31 cellular contexts compared by ENCODE assay signal in the genomic region with DNA sequence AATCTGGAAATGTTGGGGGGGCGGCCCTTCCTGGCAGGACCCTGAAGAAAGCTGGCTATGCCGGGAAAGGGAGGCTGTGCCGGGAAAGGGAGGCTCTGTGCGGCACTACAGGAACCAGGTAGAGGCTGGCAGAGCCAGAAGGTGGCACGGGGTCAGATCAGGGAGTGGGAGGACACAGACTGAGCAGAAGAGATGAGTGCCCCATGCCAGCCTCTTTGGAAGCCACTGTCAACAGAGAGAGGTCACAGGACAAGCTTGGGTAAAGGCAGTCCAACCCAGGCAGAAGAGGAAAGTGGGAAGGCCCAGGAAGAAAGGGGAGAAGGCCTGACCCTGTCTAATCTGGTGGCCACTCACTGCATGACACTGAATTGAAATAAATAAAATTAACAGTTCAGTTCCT. TPM values are rescaled to one million over a fixed set of nuclear protein-coding genes. Genes with fewer than 3 reads are reported as not detected.
DNase-seq lines count a peak whose midpoint lies in the region; ATAC-seq and TF ChIP-seq lines count a peak whose summit lies in the region.
"Had no signal": no experiment of that assay in that cellular context is flagged by ENCODE, and none has a peak within 500 bp of the region (broad histone marks: within the 10 kb centered on the region; RNA-seq: fewer than 3 reads in every experiment).

No MANE protein-coding gene starts in this region.

- H3K4me3 ChIP-seq in RWPE2 (ENCODE audit: severe bottlenecking): no peak overlapping the region
- H3K4me3 ChIP-seq: ascending aorta, cardiac muscle cell, colonic mucosa, GM12878, left lung, uterus had no signal

- CTCF ChIA-PET in activated CD8-positive, alpha-beta T cell treated with anti-CD3 and anti-CD28 coated beads for 36 hours (lab: Charles Lee): interaction anchor here (1.2 to 2.7 kb wide), 2 partner anchors 11 to 15 kb away, joined by 3 to 16 read pairs; no protein-coding TSS in a partner anchor
- CTCF ChIA-PET in CD4-positive, alpha-beta T cell (lab: Charles Lee): interaction anchor here (4.4 kb wide), 1 partner anchor 11 kb away, joined by 19 read pairs; no protein-coding TSS in a partner anchor

- H3K36me3 ChIP-seq in RWPE2 (ENCODE audit: low read depth): peaks cover 35% of the 10 kb centered on the region
- H3K36me3 ChIP-seq: cardiac muscle cell, uterus had no signal

- no peaks in the 10 kb centered on the region for H3K27me3 Mint-ChIP-seq in activated naive CD8-positive, alpha-beta T cell
- H3K27me3 Mint-ChIP-seq in activated naive CD8-positive, alpha-beta T cell treated with anti-CD3 and anti-CD28 coated beads for 36 hours: no peaks in the 10 kb centered on the region
- H3K27me3 Mint-ChIP-seq in stimulated activated naive B cell treated with anti-CD40 and anti-IgM and Interleukin-4, amounts not matched to agents 10 μg/mL and 1 μg/mL and 100 μg/mL, for 72 hours: no peaks in the 10 kb centered on the region
- H3K27me3 Mint-ChIP-seq in activated CD8-positive, alpha-beta T cell treated with anti-CD3 and anti-CD28 coated beads for 36 hours: no peaks in the 10 kb centered on the region
- no peaks in the 10 kb centered on the region for H3K27me3 Mint-ChIP-seq in CD4-positive, alpha-beta T cell
- H3K27me3 Mint-ChIP-seq: naive thymus-derived CD4-positive, alpha-beta T cell had no signal

- H3K4me1 ChIP-seq in RWPE2 (ENCODE audit: insufficient read depth, poor library complexity, severe bottlenecking): peaks cover 31% of the 10 kb centered on the region
- H3K4me1 ChIP-seq: uterus had no signal

- no peak for ATAC-seq in RWPE2 (ENCODE audit: low read depth)
- peak; percentile 82 for ATAC-seq in left lobe of liver
- no peak for ATAC-seq in stimulated activated naive B cell treated with anti-CD40 and anti-IgM and Interleukin-4, amounts not matched to agents 10 μg/mL and 1 μg/mL and 100 μg/mL, for 72 hours (replicated peaks)
- no peak for ATAC-seq in activated CD8-positive, alpha-beta T cell treated with anti-CD3 and anti-CD28 coated beads for 36 hours
- no peak for ATAC-seq in CD4-positive, alpha-beta T cell (ENCODE audit: poor library complexity)
- ATAC-seq: CD8-positive, alpha-beta T cell; GM12878; left lung; naive thymus-derived CD4-positive, alpha-beta T cell had no signal

- POLR2A ChIA-PET in activated CD8-positive, alpha-beta T cell treated with anti-CD3 and anti-CD28 coated beads for 36 hours (lab: Charles Lee): interaction anchor here (1.1 to 3.8 kb wide), 2 partner anchors 12 to 35 kb away, joined by 4 to 14 read pairs; a partner anchor contains a TSS
- POLR2A ChIA-PET in CD4-positive, alpha-beta T cell (lab: Charles Lee): interaction anchor here (1.2 kb wide), 1 partner anchor 77 kb away, joined by 3 read pairs; a partner anchor contains a TSS

- peak overlapping the region; percentile 92 for H3K27ac ChIP-seq in RWPE2 (ENCODE audit: poor library complexity, severe bottlenecking)
- no peak overlapping the region for H3K27ac ChIP-seq in CD4-positive, alpha-beta T cell (ENCODE audit: low read depth, low read length)
- H3K27ac ChIP-seq: ascending aorta, cardiac muscle cell, uterus had no signal

- no peak overlapping the region for H3K4me3 Mint-ChIP-seq in activated naive CD8-positive, alpha-beta T cell
- H3K4me3 Mint-ChIP-seq in activated naive CD8-positive, alpha-beta T cell treated with anti-CD3 and anti-CD28 coated beads for 36 hours: no peak overlapping the region
- H3K4me3 Mint-ChIP-seq in stimulated activated naive B cell treated with anti-CD40 and anti-IgM and Interleukin-4, amounts not matched to agents 10 μg/mL and 1 μg/mL and 100 μg/mL, for 72 hours: no peak overlapping the region
- H3K4me3 Mint-ChIP-seq in activated CD8-positive, alpha-beta T cell treated with anti-CD3 and anti-CD28 coated beads for 36 hours: no peak overlapping the region
- no peak overlapping the region for H3K4me3 Mint-ChIP-seq in CD4-positive, alpha-beta T cell
- H3K4me3 Mint-ChIP-seq: CD8-positive, alpha-beta T cell; mesothelial cell of epicardium; T-helper 2 cell treated with Interferon-gamma antibody and Interleukin-4, amounts not matched to agents 5 μg/mL and 100 μg/mL, for 36 hours had no signal

- no peaks in the 10 kb centered on the region for H3K9me3 ChIP-seq in RWPE2 (ENCODE audit: severe bottlenecking)
- H3K9me3 ChIP-seq in CD4-positive, alpha-beta T cell (ENCODE audit: control insufficient read depth, low read length): no peaks in the 10 kb centered on the region
- H3K9me3 ChIP-seq: ascending aorta, colonic mucosa, left lung, uterus had no signal

- no peak for TF ChIP-seq CTCF in RWPE2 (IDR thresholded peaks at IDR 0.05; ENCODE audit: poor library complexity, severe bottlenecking)
- TF ChIP-seq CTCF in activated CD8-positive, alpha-beta T cell treated with anti-CD3 and anti-CD28 coated beads for 36 hours (IDR thresholded peaks at IDR 0.05): no peak
- no peak for TF ChIP-seq CTCF in CD4-positive, alpha-beta T cell (IDR thresholded peaks at IDR 0.05)

- H3K27me3 ChIP-seq in RWPE2 (ENCODE audit: insufficient read depth, poor library complexity, severe bottlenecking): no peaks in the 10 kb centered on the region
- no peaks in the 10 kb centered on the region for H3K27me3 ChIP-seq in CD4-positive, alpha-beta T cell (ENCODE audit: control insufficient read depth, insufficient read depth, low read length)
- H3K27me3 ChIP-seq: ascending aorta, cardiac muscle cell, colonic mucosa, left lung, uterus had no signal

- intact Hi-C loops in activated CD8-positive, alpha-beta T cell treated with anti-CD3 and anti-CD28 coated beads for 36 hours (cut with micrococcal nuclease): no loop called here
- intact Hi-C loops in CD4-positive, alpha-beta T cell (cut with DNase I, micrococcal nuclease): no loop called here

- peaks cover 20% of the 10 kb centered on the region for H3K4me1 Mint-ChIP-seq in activated naive CD8-positive, alpha-beta T cell (ENCODE audit: low read depth)
- peaks cover 28% of the 10 kb centered on the region for H3K4me1 Mint-ChIP-seq in activated naive CD8-positive, alpha-beta T cell treated with anti-CD3 and anti-CD28 coated beads for 36 hours
- peaks cover 43 to 56% of the 10 kb centered on the region in 2 donors for H3K4me1 Mint-ChIP-seq in stimulated activated naive B cell treated with anti-CD40 and anti-IgM and Interleukin-4, amounts not matched to agents 10 μg/mL and 1 μg/mL and 100 μg/mL, for 72 hours
- peaks cover 33% of the 10 kb centered on the region for H3K4me1 Mint-ChIP-seq in activated CD8-positive, alpha-beta T cell treated with anti-CD3 and anti-CD28 coated beads for 36 hours (ENCODE audit: low read depth)
- H3K4me1 Mint-ChIP-seq in CD4-positive, alpha-beta T cell (ENCODE audit: low read depth): peaks cover 20% of the 10 kb centered on the region

- DNase-seq in activated naive CD8-positive, alpha-beta T cell treated with anti-CD3 and anti-CD28 coated beads for 36 hours: no peak
- no peak for DNase-seq in RWPE2 (ENCODE audit: low spot score)
- DNase-seq in left lobe of liver (ENCODE audit: low spot score): peak; percentile 90
- DNase-seq in stimulated activated naive B cell treated with anti-CD40 and anti-IgM and Interleukin-4, amounts not matched to agents 10 μg/mL and 1 μg/mL and 100 μg/mL, for 72 hours: no peak
- DNase-seq in activated CD8-positive, alpha-beta T cell treated with anti-CD3 and anti-CD28 coated beads for 36 hours: no peak
- no peak for DNase-seq in GDM1 (lab: John Stamatoyannopoulos, UW)
- no peak for DNase-seq in CD4-positive, alpha-beta T cell
- DNase-seq: activated CD4-positive, alpha-beta T cell treated with anti-CD3 and anti-CD28 coated beads for 4 hours; activated gamma-delta T cell; activated T-cell treated with anti-CD3 and anti-CD28 coated beads, Interleukin-2, amount 50 U/mL, for 1 hour; CD8-positive, alpha-beta T cell; colonic mucosa; effector CD8-positive, alpha-beta T cell; erythroblast; left lung; naive thymus-derived CD4-positive, alpha-beta T cell; NCI-H1092 treated with DMSO at 0.1 percent for 48 hours; NCI-H1694 treated with DMSO at 0.1 percent for 48 hours; NCI-H2171 treated with DMSO at 0.1 percent for 48 hours; NCI-H510A; SHP77; stimulated activated naive CD4-positive, alpha-beta T cell; uterus had no signal

- peak overlapping the region; percentile 72 for H3K27ac Mint-ChIP-seq in activated naive CD8-positive, alpha-beta T cell
- H3K27ac Mint-ChIP-seq in activated naive CD8-positive, alpha-beta T cell treated with anti-CD3 and anti-CD28 coated beads for 36 hours: no peak overlapping the region
- H3K27ac Mint-ChIP-seq in stimulated activated naive B cell treated with anti-CD40 and anti-IgM and Interleukin-4, amounts not matched to agents 10 μg/mL and 1 μg/mL and 100 μg/mL, for 72 hours: peak overlapping the region; percentile 75
- H3K27ac Mint-ChIP-seq in activated CD8-positive, alpha-beta T cell treated with anti-CD3 and anti-CD28 coated beads for 36 hours: no peak overlapping the region
- H3K27ac Mint-ChIP-seq in CD4-positive, alpha-beta T cell: no peak overlapping the region
- H3K27ac Mint-ChIP-seq: mesothelial cell of epicardium had no signal

- H3K36me3 Mint-ChIP-seq in activated naive CD8-positive, alpha-beta T cell: peaks cover 3% of the 10 kb centered on the region
- H3K36me3 Mint-ChIP-seq in activated naive CD8-positive, alpha-beta T cell treated with anti-CD3 and anti-CD28 coated beads for 36 hours: peaks cover 3% of the 10 kb centered on the region
- peaks cover 42 to 49% of the 10 kb centered on the region in 2 donors for H3K36me3 Mint-ChIP-seq in stimulated activated naive B cell treated with anti-CD40 and anti-IgM and Interleukin-4, amounts not matched to agents 10 μg/mL and 1 μg/mL and 100 μg/mL, for 72 hours
- peaks cover 7% of the 10 kb centered on the region for H3K36me3 Mint-ChIP-seq in activated CD8-positive, alpha-beta T cell treated with anti-CD3 and anti-CD28 coated beads for 36 hours (ENCODE audit: low read depth)
- peaks cover 51% of the 10 kb centered on the region for H3K36me3 Mint-ChIP-seq in CD4-positive, alpha-beta T cell (ENCODE audit: low read depth)

- no peaks in the 10 kb centered on the region for H3K9me3 Mint-ChIP-seq in activated naive CD8-positive, alpha-beta T cell (ENCODE audit: low read depth)
- no peaks in the 10 kb centered on the region for H3K9me3 Mint-ChIP-seq in activated naive CD8-positive, alpha-beta T cell treated with anti-CD3 and anti-CD28 coated beads for 36 hours
- H3K9me3 Mint-ChIP-seq in stimulated activated naive B cell treated with anti-CD40 and anti-IgM and Interleukin-4, amounts not matched to agents 10 μg/mL and 1 μg/mL and 100 μg/mL, for 72 hours: no peaks in the 10 kb centered on the region
- H3K9me3 Mint-ChIP-seq in activated CD8-positive, alpha-beta T cell treated with anti-CD3 and anti-CD28 coated beads for 36 hours: no peaks in the 10 kb centered on the region
- H3K9me3 Mint-ChIP-seq in CD4-positive, alpha-beta T cell: no peaks in the 10 kb centered on the region
- H3K9me3 Mint-ChIP-seq: CD8-positive, alpha-beta T cell; mesothelial cell of epicardium; naive thymus-derived CD4-positive, alpha-beta T cell; T-helper 2 cell treated with Interferon-gamma antibody and Interleukin-4, amounts not matched to agents 5 μg/mL and 100 μg/mL, for 36 hours had no signal

RNA-seq across cellular contexts. Expression of a gene that starts 1.5 kb away (rescaled TPM):
- under 1 TPM; 0.43 to 0.50 TPM for total RNA-seq in activated naive CD8-positive, alpha-beta T cell treated with anti-CD3 and anti-CD28 coated beads for 36 hours
- total RNA-seq in left lobe of liver: 1.0 TPM
- total RNA-seq in activated CD8-positive, alpha-beta T cell treated with anti-CD3 and anti-CD28 coated beads for 36 hours: under 1 TPM; 0.61 to 0.63 TPM
- total RNA-seq in CD4-positive, alpha-beta T cell: under 1 TPM; 0.77 to 0.98 TPM
- total RNA-seq: ascending aorta, fibroblast of villous mesenchyme, temporal lobe had no signal

RNA-seq across cellular contexts. Expression of a gene that starts 7.4 kb away (rescaled TPM):
- total RNA-seq in activated naive CD8-positive, alpha-beta T cell treated with anti-CD3 and anti-CD28 coated beads for 36 hours: 10 to 100 TPM; 35.2 to 35.9 TPM
- 106 TPM for total RNA-seq in left lobe of liver
- 10 to 100 TPM; 44.8 to 46.6 TPM for total RNA-seq in activated CD8-positive, alpha-beta T cell treated with anti-CD3 and anti-CD28 coated beads for 36 hours
- total RNA-seq in CD4-positive, alpha-beta T cell: 10 to 100 TPM; 13.5 to 14.8 TPM

RNA-seq across cellular contexts. Expression of a gene that starts 16.2 kb away (rescaled TPM):
- 10 to 100 TPM; 32.0 to 32.4 TPM for total RNA-seq in activated naive CD8-positive, alpha-beta T cell treated with anti-CD3 and anti-CD28 coated beads for 36 hours
- 47.3 TPM for total RNA-seq in left lobe of liver
- total RNA-seq in activated CD8-positive, alpha-beta T cell treated with anti-CD3 and anti-CD28 coated beads for 36 hours: 10 to 100 TPM; 20.8 to 21.6 TPM
- total RNA-seq in CD4-positive, alpha-beta T cell: 10 to 100 TPM; 29.1 to 30.3 TPM

RNA-seq across cellular contexts. Expression of a gene that starts 35.6 kb away (rescaled TPM):
- total RNA-seq in activated naive CD8-positive, alpha-beta T cell treated with anti-CD3 and anti-CD28 coated beads for 36 hours: 10 to 100 TPM; 20.1 to 20.8 TPM
- 19.9 TPM for total RNA-seq in left lobe of liver
- total RNA-seq in activated CD8-positive, alpha-beta T cell treated with anti-CD3 and anti-CD28 coated beads for 36 hours: 10 to 100 TPM; 20.1 to 22.7 TPM
- 10 to 100 TPM; 12.0 to 13.0 TPM for total RNA-seq in CD4-positive, alpha-beta T cell

RNA-seq across cellular contexts. Expression of a gene that starts 36.0 kb away (rescaled TPM):
- 10 to 100 TPM; 39.8 to 41.7 TPM for total RNA-seq in activated naive CD8-positive, alpha-beta T cell treated with anti-CD3 and anti-CD28 coated beads for 36 hours
- 31.3 TPM for total RNA-seq in left lobe of liver
- total RNA-seq in activated CD8-positive, alpha-beta T cell treated with anti-CD3 and anti-CD28 coated beads for 36 hours: 10 to 100 TPM; 35.8 to 35.9 TPM
- total RNA-seq in CD4-positive, alpha-beta T cell: 10 to 100 TPM; 14.4 to 17.9 TPM

Comparison
In these comparisons a context has a peak if more than half of its experiments do, and no peak if none do; other contexts are left out.
1. H3K27ac Mint-ChIP-seq: peak in activated naive CD8-positive, alpha-beta T cell (single experiment) and stimulated activated naive B cell treated with anti-CD40 and anti-IgM and Interleukin-4, amounts not matched to agents 10 μg/mL and 1 μg/mL and 100 μg/mL, for 72 hours (single experiment); none in activated naive CD8-positive, alpha-beta T cell treated with anti-CD3 and anti-CD28 coated beads for 36 hours (single experiment), activated CD8-positive, alpha-beta T cell treated with anti-CD3 and anti-CD28 coated beads for 36 hours (single experiment) and CD4-positive, alpha-beta T cell (single experiment).